ENCODE assay signal across 18 cellular contexts in the genomic region with DNA sequence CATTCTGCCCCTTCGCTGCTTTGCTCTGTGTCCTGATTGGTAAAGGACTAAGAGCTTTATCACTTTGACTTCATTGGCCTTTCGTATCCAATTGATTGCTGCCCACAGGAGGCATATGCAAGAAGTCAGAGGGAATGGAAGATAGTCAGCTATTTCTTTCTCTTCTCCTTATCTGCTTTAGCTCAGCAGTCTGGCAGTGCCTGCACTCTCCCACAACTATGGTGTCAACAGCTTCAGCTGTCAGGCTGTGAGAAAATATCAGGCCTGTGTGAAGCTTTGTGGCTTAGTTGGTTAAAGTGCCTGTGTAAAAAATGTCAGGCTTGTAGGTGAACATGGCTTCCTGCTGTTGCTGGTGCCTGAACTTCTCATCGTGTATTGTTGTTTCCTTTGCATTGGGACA.
"Had no signal": no experiment of that assay in that cellular context is flagged by ENCODE, and none has a peak within 500 bp of the region (broad histone marks: within the 10 kb centered on the region; RNA-seq: fewer than 3 reads in every experiment).

No MANE protein-coding gene starts in this region.

- DNase-seq: activated CD4-positive, alpha-beta T cell treated with anti-CD3 and anti-CD28 coated beads for 1 hour; activated CD4-positive, alpha-beta T cell treated with anti-CD3 and anti-CD28 coated beads, Interleukin-2, amount 50 U/mL, for 4 hours; activated naive CD4-positive, alpha-beta T cell treated with anti-CD3 and anti-CD28 coated beads for 36 hours; activated naive CD8-positive, alpha-beta T cell treated with anti-CD3 and anti-CD28 coated beads, Interleukin-2, amount 50 U/mL, for 24 hours; activated T-cell treated with anti-CD3 and anti-CD28 coated beads for 4 hours; central memory CD4-positive, alpha-beta T cell; colonic mucosa; foreskin fibroblast; immature natural killer cell; midbrain; stimulated activated CD4-positive, alpha-beta T cell treated with anti-CD3 and anti-CD28 coated beads, Interleukin-12 subunit alpha, Interleukin-12 subunit beta, amount 100 ng/mL, for 4 hours; stimulated activated CD4-positive, alpha-beta T cell treated with anti-CD3 and anti-CD28 coated beads, Interleukin-2, amount 100 ng/mL, for 24 hours; stomach; testis; upper lobe of left lung had no signal

- H3K36me3 ChIP-seq: colonic mucosa, stomach, upper lobe of left lung had no signal

- H3K4me1 ChIP-seq: colonic mucosa, stomach, testis, upper lobe of left lung had no signal

- H3K9me3 ChIP-seq: colonic mucosa, testis, upper lobe of left lung had no signal

- ATAC-seq: activated naive CD8-positive, alpha-beta T cell treated with anti-CD3 and anti-CD28 coated beads, Interleukin-2, amount 50 U/mL, for 24 hours; activated T-helper 17 cell treated with anti-CD3 and anti-CD28 coated beads, Interleukin-2, amount 50 U/mL, for 72 hours had no signal

- H3K4me3 ChIP-seq: colonic mucosa, lung, stomach, testis, upper lobe of left lung had no signal

- H3K27ac ChIP-seq: colonic mucosa, stomach, testis, upper lobe of left lung, VCaP had no signal

- H3K27me3 ChIP-seq: colonic mucosa, stomach, testis, upper lobe of left lung had no signal
